12 cellular contexts compared by ENCODE assay signal in the genomic region with DNA sequence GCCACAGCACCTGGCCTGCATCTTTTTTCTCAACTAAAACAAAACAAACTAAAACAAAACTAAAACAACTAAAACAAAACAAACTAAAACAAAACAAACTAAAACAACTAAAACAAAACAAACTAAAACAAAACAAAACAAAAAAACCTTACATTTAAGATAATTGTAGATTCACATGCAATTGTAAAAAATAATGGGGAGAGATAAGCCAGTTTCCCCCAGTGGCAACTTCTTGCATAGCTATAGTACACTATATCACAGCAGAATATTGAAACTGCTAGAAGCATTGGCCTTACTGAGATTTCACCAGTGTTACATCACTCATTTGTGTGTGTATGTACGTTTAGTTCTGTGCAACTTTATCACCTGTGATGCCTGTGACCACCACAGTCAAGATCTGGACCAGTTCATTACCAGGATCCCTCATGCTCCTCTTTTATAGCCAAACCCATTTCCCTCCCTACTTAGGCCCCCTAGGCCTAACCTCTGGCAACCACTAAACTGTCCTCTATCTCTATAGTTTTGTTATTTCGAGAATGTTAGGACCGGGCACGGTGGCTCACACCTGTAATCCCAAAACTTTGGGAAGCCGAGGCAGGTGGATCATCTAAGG. TPM values are rescaled to one million over a fixed set of nuclear protein-coding genes. Genes with fewer than 3 reads are reported as not detected.
DNase-seq lines count a peak whose midpoint lies in the region; ATAC-seq and TF ChIP-seq lines count a peak whose summit lies in the region.
"Had no signal": no experiment of that assay in that cellular context is flagged by ENCODE, and none has a peak within 500 bp of the region (broad histone marks: within the 10 kb centered on the region; RNA-seq: fewer than 3 reads in every experiment).

No MANE protein-coding gene starts in this region.

- peaks cover 5% of the 10 kb centered on the region for H3K36me3 Mint-ChIP-seq in activated naive CD8-positive, alpha-beta T cell treated with anti-CD3 and anti-CD28 coated beads, Interleukin-2, amount 50 U/mL, for 24 hours (ENCODE audit: low read depth)
- no peaks in the 10 kb centered on the region for H3K36me3 Mint-ChIP-seq in naive B cell
- H3K36me3 Mint-ChIP-seq: activated CD4-positive, alpha-beta memory T cell treated with anti-CD3 and anti-CD28 coated beads for 36 hours had no signal

- H4K20me1 ChIP-seq in DOHH2 (ENCODE audit: control insufficient read depth, insufficient read depth, low read depth, low read length): peaks cover 15% of the 10 kb centered on the region; the same call in 1 of the 2 replicates

- intact Hi-C loops in mucosa of descending colon (cut with DNase I, micrococcal nuclease) (no loop called here), head of caudate nucleus (cut with DNase I) (no loop called here)

- no peaks in the 10 kb centered on the region for H3K9me3 Mint-ChIP-seq in activated naive CD8-positive, alpha-beta T cell treated with anti-CD3 and anti-CD28 coated beads, Interleukin-2, amount 50 U/mL, for 24 hours
- no peaks in the 10 kb centered on the region for H3K9me3 Mint-ChIP-seq in naive B cell
- H3K9me3 Mint-ChIP-seq: activated CD4-positive, alpha-beta memory T cell treated with anti-CD3 and anti-CD28 coated beads for 36 hours; nephron had no signal

- no peaks in the 10 kb centered on the region for H3K79me2 ChIP-seq in DOHH2 (ENCODE audit: control insufficient read depth, low read length)

- no peak overlapping the region for H3K4me3 ChIP-seq in DOHH2 (ENCODE audit: low read length)
- no peak overlapping the region for H3K4me3 ChIP-seq in mucosa of descending colon
- H3K4me3 ChIP-seq: SJCRH30, tibial nerve had no signal

- DNase-seq in activated naive CD8-positive, alpha-beta T cell treated with anti-CD3 and anti-CD28 coated beads, Interleukin-2, amount 50 U/mL, for 24 hours: no peak
- DNase-seq in naive B cell (no peak), mucosa of descending colon (no peak), islet precursor cell (no peak), head of caudate nucleus (no peak)
- DNase-seq: activated CD4-positive, alpha-beta memory T cell treated with anti-CD3 and anti-CD28 coated beads for 36 hours; NCI-H2029; SJCRH30 had no signal

- H3K27me3 Mint-ChIP-seq in activated naive CD8-positive, alpha-beta T cell treated with anti-CD3 and anti-CD28 coated beads, Interleukin-2, amount 50 U/mL, for 24 hours: no peaks in the 10 kb centered on the region
- H3K27me3 Mint-ChIP-seq in naive B cell: no peaks in the 10 kb centered on the region
- H3K27me3 Mint-ChIP-seq: activated CD4-positive, alpha-beta memory T cell treated with anti-CD3 and anti-CD28 coated beads for 36 hours had no signal

- no peak overlapping the region for H3K27ac ChIP-seq in DOHH2 (ENCODE audit: low read depth, low read length)
- H3K27ac ChIP-seq: SJCRH30, tibial nerve had no signal

- H3K9me3 ChIP-seq in DOHH2 (ENCODE audit: control insufficient read depth, insufficient read depth, low read length) (no peaks in the 10 kb centered on the region), mucosa of descending colon (no peaks in the 10 kb centered on the region)
- H3K9me3 ChIP-seq: SJCRH30, tibial nerve had no signal

- H3K27ac Mint-ChIP-seq in activated naive CD8-positive, alpha-beta T cell treated with anti-CD3 and anti-CD28 coated beads, Interleukin-2, amount 50 U/mL, for 24 hours: no peak overlapping the region
- H3K27ac Mint-ChIP-seq in naive B cell: peak overlapping the region in 4 of 6 donors; percentile 15 to 81 (median 37)
- H3K27ac Mint-ChIP-seq: activated CD4-positive, alpha-beta memory T cell treated with anti-CD3 and anti-CD28 coated beads for 36 hours had no signal

- H3F3A ChIP-seq in DOHH2 (ENCODE audit: control insufficient read depth, insufficient read depth): peaks cover 34% of the 10 kb centered on the region

- ATAC-seq in HG03342 (IDR thresholded peaks at IDR 0.05; ENCODE audit: unreplicated experiment): peak; percentile 53
- peak; percentile 44 for ATAC-seq in activated naive CD8-positive, alpha-beta T cell treated with anti-CD3 and anti-CD28 coated beads, Interleukin-2, amount 50 U/mL, for 24 hours
- no peak for ATAC-seq in naive B cell (ENCODE audit: low read depth in 2 of 2)
- ATAC-seq in mucosa of descending colon: no peak

- H3K4me1 Mint-ChIP-seq in activated naive CD8-positive, alpha-beta T cell treated with anti-CD3 and anti-CD28 coated beads, Interleukin-2, amount 50 U/mL, for 24 hours: peaks cover 3% of the 10 kb centered on the region
- H3K4me1 Mint-ChIP-seq in naive B cell: peaks cover 0 to 5% (median 4%) of the 10 kb centered on the region in 3 donors
- H3K4me1 Mint-ChIP-seq: nephron had no signal

- no peaks in the 10 kb centered on the region for H3K4me1 ChIP-seq in DOHH2 (ENCODE audit: control insufficient read depth, low read length)
- H3K4me1 ChIP-seq in mucosa of descending colon (ENCODE audit: low read depth): peaks cover 6% of the 10 kb centered on the region
- H3K4me1 ChIP-seq: SJCRH30, tibial nerve had no signal

- no peak overlapping the region for H3K4me2 ChIP-seq in DOHH2 (ENCODE audit: low read length)

- H3K4me3 Mint-ChIP-seq in activated naive CD8-positive, alpha-beta T cell treated with anti-CD3 and anti-CD28 coated beads, Interleukin-2, amount 50 U/mL, for 24 hours: no peak overlapping the region
- H3K4me3 Mint-ChIP-seq in naive B cell: no peak overlapping the region
- H3K4me3 Mint-ChIP-seq: activated CD4-positive, alpha-beta memory T cell treated with anti-CD3 and anti-CD28 coated beads for 36 hours; nephron had no signal

- H3K9me2 ChIP-seq in DOHH2 (replicated peaks; ENCODE audit: control insufficient read depth, low read length): no peaks in the 10 kb centered on the region

- no peaks in the 10 kb centered on the region for H3K27me3 ChIP-seq in DOHH2 (ENCODE audit: control insufficient read depth, low read length)
- H3K27me3 ChIP-seq: SJCRH30, tibial nerve had no signal

- H3K36me3 ChIP-seq in DOHH2 (ENCODE audit: control insufficient read depth, low read length) (peaks cover 10% of the 10 kb centered on the region), mucosa of descending colon (ENCODE audit: low read depth) (no peaks in the 10 kb centered on the region)
- H3K36me3 ChIP-seq: SJCRH30 had no signal

- TF ChIP-seq CTCF in DOHH2 (IDR thresholded peaks at IDR 0.05; ENCODE audit: low read depth, low read length, poor library complexity, severe bottlenecking): peak; percentile 27
- no peak for TF ChIP-seq CTCF in mucosa of descending colon (IDR thresholded peaks at IDR 0.05)

RNA-seq across cellular contexts. Expression of gene FXYD4, which starts 9.3 kb away (rescaled TPM):
- polyA plus RNA-seq in naive B cell (ENCODE audit: low read depth in 6 of 6): not detected
- not detected for total RNA-seq in mucosa of descending colon
- total RNA-seq: activated CD4-positive, alpha-beta memory T cell treated with anti-CD3 and anti-CD28 coated beads for 36 hours; SJCRH30; tibial nerve had no signal

RNA-seq across cellular contexts. Expression of gene HNRNPF, which starts 28.3 kb away (rescaled TPM):
- polyA plus RNA-seq in naive B cell (ENCODE audit: low read depth in 6 of 6): 100 to 1,000 TPM; 166 to 228 (median 215) TPM
- total RNA-seq in mucosa of descending colon: 100 to 1,000 TPM; 212 to 229 (median 227) TPM

RNA-seq across cellular contexts. Expression of gene ZNF487, which starts 56.2 kb away (rescaled TPM):
- 10 to 100 TPM in 2 of 6 donors, 1 to 10 TPM in 4; 5.6 to 18.3 (median 9.2) TPM for polyA plus RNA-seq in naive B cell (ENCODE audit: low read depth in 6 of 6)
- total RNA-seq in mucosa of descending colon: 1 to 10 TPM; 4.2 to 7.6 (median 7.5) TPM

Comparison
In these comparisons a context has a peak if more than half of its experiments do, and no peak if none do; other contexts are left out.
1. ATAC-seq: peak in HG03342 (single experiment) and activated naive CD8-positive, alpha-beta T cell treated with anti-CD3 and anti-CD28 coated beads, Interleukin-2, amount 50 U/mL, for 24 hours (single experiment); none in naive B cell (0 of 2) and mucosa of descending colon (single experiment).